In genomic region chr17:4950075-4950756, GRCh38 we compare ENCODE assay signal across 8 cellular contexts. TPM values are rescaled to one million over a fixed set of nuclear protein-coding genes. Genes with fewer than 3 reads are reported as not detected.
A peak's percentile ranks its signal among the peaks of the same experiment; 100 is the strongest.
DNase-seq lines count a peak whose midpoint lies in the region; ATAC-seq and TF ChIP-seq lines count a peak whose summit lies in the region.

No MANE protein-coding gene starts in this region.

- CTCF ChIA-PET in IMR-90 (lab: Yijun Ruan, JAX): no interaction called here

- H3K27ac ChIP-seq in IMR-90 (ENCODE audit: insufficient read depth, low read length) (peak overlapping the region; percentile 80), osteoblast (ENCODE audit: low read depth, low read length) (peak overlapping the region; percentile 17)

- ATAC-seq in IMR-90 (ENCODE audit: low read depth): peak; percentile 8
- no peak for ATAC-seq in HG03196 (IDR thresholded peaks at IDR 0.05; ENCODE audit: unreplicated experiment)

- H3K14ac ChIP-seq in IMR-90 (replicated peaks; ENCODE audit: low read depth, low read length): peak overlapping the region; percentile 92

- DNase-seq in NCI-H1436 (lab: John Stamatoyannopoulos, UW): peak; percentile 8
- no peak for DNase-seq in NCI-H1436 treated with DMSO at 0.1 percent for 48 hours (lab: John Stamatoyannopoulos, UW)
- DNase-seq in IMR-90: no peak
- DNase-seq in activated CD8-positive, alpha-beta memory T cell treated with anti-CD3 and anti-CD28 coated beads, Interleukin-2, amount 50 U/mL, for 4 hours: peak; percentile 70
- peak; percentile 37 for DNase-seq in fibroblast of villous mesenchyme (ENCODE audit: low read depth)
- DNase-seq in osteoblast (ENCODE audit: insufficient read length, low spot score, missing footprints): peak; percentile 94
- no peak for DNase-seq in DMS153 (lab: John Stamatoyannopoulos, UW)

- H3K36me3 ChIP-seq in IMR-90 (ENCODE audit: control insufficient read depth, insufficient read depth, low read length) (peaks cover 15% of the 10 kb centered on the region), osteoblast (ENCODE audit: insufficient read depth, low read length) (peaks cover 17% of the 10 kb centered on the region)

- peak overlapping the region; percentile 89 for H2BK120ac ChIP-seq in IMR-90 (ENCODE audit: low read depth, low read length)

- no peaks in the 10 kb centered on the region for H3K9me3 ChIP-seq in IMR-90 (ENCODE audit: control insufficient read depth, insufficient read depth, low read length)
- no peaks in the 10 kb centered on the region for H3K9me3 ChIP-seq in osteoblast (ENCODE audit: low read depth, low read length)

- peaks cover 33% of the 10 kb centered on the region for H4K20me1 ChIP-seq in IMR-90 (ENCODE audit: insufficient read depth, low read length)
- H4K20me1 ChIP-seq in osteoblast (ENCODE audit: insufficient read depth, low read length): peaks cover 27% of the 10 kb centered on the region

- in situ Hi-C loops in IMR-90 (cut with MboI; ENCODE audit: low sequenced_read_pairs): no loop called here

- H3K23ac ChIP-seq in IMR-90 (ENCODE audit: low read depth, low read length): peak overlapping the region; percentile 91

- H3K4ac ChIP-seq in IMR-90 (ENCODE audit: low read depth, low read length): peak overlapping the region; percentile 99

- dilution Hi-C loops in IMR-90 (cut with HindIII; ENCODE audit: low sequenced_read_pairs, unreplicated experiment): no loop called here

- peak overlapping the region; percentile 77 for H4K5ac ChIP-seq in IMR-90 (ENCODE audit: low read depth, low read length)

- peak overlapping the region; percentile 57 for H2BK5ac ChIP-seq in IMR-90 (ENCODE audit: low read depth, low read length, poor library complexity, severe bottlenecking)

- H3K27me3 ChIP-seq in IMR-90 (ENCODE audit: control insufficient read depth, insufficient read depth, low read length) (no peaks in the 10 kb centered on the region), osteoblast (ENCODE audit: insufficient read depth, low read length) (no peaks in the 10 kb centered on the region)

- H3K79me2 ChIP-seq in osteoblast (ENCODE audit: insufficient read depth, low read length): peaks cover 30% of the 10 kb centered on the region

- WGBS in IMR-90 (ENCODE audit: extremely low coverage in 2 of 2, insufficient read length in 1 of 2), 2 experiments: 6% methylated on average over 5 of the region's 52 CpGs; no CpG with 5 or more reads in 1 of the 2 experiments

- H2AFZ ChIP-seq in IMR-90 (replicated peaks; ENCODE audit: low read length, poor library complexity): peak overlapping the region; percentile 92
- H2AFZ ChIP-seq in osteoblast (ENCODE audit: low read length): peak overlapping the region; percentile 68

- H3K9ac ChIP-seq in IMR-90 (ENCODE audit: low read depth, low read length): peak overlapping the region; percentile 60

- BruUV-seq in IMR-90 (replicated peaks; lab: Mats Ljungman, UMichigan): no TSS peak

- peak overlapping the region; percentile 95 to 97 for H4K8ac ChIP-seq in IMR-90 (ENCODE audit: low read depth in 2 of 2, low read length in 2 of 2)

- H3K18ac ChIP-seq in IMR-90 (ENCODE audit: low read depth, low read length): peak overlapping the region; percentile 8

- H4K91ac ChIP-seq in IMR-90 (ENCODE audit: insufficient read depth, low read depth, low read length): peak overlapping the region; percentile 94

- TF ChIP-seq RAD21 in IMR-90 (IDR thresholded peaks at IDR 0.05; ENCODE audit: low read length): no peak

- H2BK20ac ChIP-seq in IMR-90 (ENCODE audit: low read depth, low read length): peak overlapping the region; percentile 61

- H2AK9ac ChIP-seq in IMR-90 (replicated peaks; ENCODE audit: low read depth, low read length, poor library complexity): peak overlapping the region; percentile 98

- peak overlapping the region; percentile 84 for H3K56ac ChIP-seq in IMR-90 (ENCODE audit: extremely low read depth, insufficient read depth, low read length)

- H3K9me1 ChIP-seq in IMR-90 (ENCODE audit: insufficient read depth, low read length): peaks cover 23% of the 10 kb centered on the region; the same call in 1 of the 2 replicates

- H3K4me2 ChIP-seq in IMR-90 (ENCODE audit: low read depth, low read length): peak overlapping the region; percentile 64
- peak overlapping the region; percentile 68 for H3K4me2 ChIP-seq in osteoblast (ENCODE audit: insufficient read depth, low read length)

- peaks cover 12 to 30% of the 10 kb centered on the region in 2 experiments; a peak in 3 of 4 replicates for H3K79me1 ChIP-seq in IMR-90 (ENCODE audit: low read depth in 1 of 2, low read length in 2 of 2)

- TF ChIP-seq CTCF in IMR-90 (conservative IDR thresholded peaks at IDR 0.05; ENCODE audit: low read depth, low read length) (no peak), fibroblast of villous mesenchyme (IDR thresholded peaks at IDR 0.05; ENCODE audit: insufficient read depth, low read depth, low read length) (no peak), osteoblast (IDR thresholded peaks at IDR 0.05; ENCODE audit: extremely low read depth, low read depth, low read length) (no peak)

- H2AK5ac ChIP-seq in IMR-90 (ENCODE audit: low read depth, low read length): peak overlapping the region; percentile 97

- peak overlapping the region; percentile 53; the same call in 1 of the 3 replicates for H2BK15ac ChIP-seq in IMR-90 (ENCODE audit: low read depth, low read length)

- H3K4me3 ChIP-seq in IMR-90 (ENCODE audit: insufficient read depth, low read depth, low read length) (peak overlapping the region; percentile 30), fibroblast of villous mesenchyme (ENCODE audit: low read depth, low read length) (peak overlapping the region; percentile 98), osteoblast (ENCODE audit: insufficient read depth, low read length) (peak overlapping the region; percentile 96)

- H3K4me1 ChIP-seq in IMR-90 (ENCODE audit: control insufficient read depth, insufficient read depth, low read length) (peaks cover 34% of the 10 kb centered on the region), osteoblast (ENCODE audit: insufficient read depth, low read length) (peaks cover 47% of the 10 kb centered on the region)

- intact Hi-C loops in IMR-90 (cut with micrococcal nuclease): no loop called here

- no peak for TF ChIP-seq POLR2A in IMR-90 (IDR thresholded peaks at IDR 0.05; ENCODE audit: low read depth, low read length)

- POLR2A ChIA-PET in IMR-90 (lab: Charles Lee; ENCODE audit: unreplicated experiment): interaction anchor here (0.8 to 3.5 kb wide), 3 partner anchors 16 to 117 kb away, joined by 4 to 19 read pairs (median 8); partner anchors contain the start of gene SPAG7

TF ChIP-seq in IMR-90, 13 proteins besides CTCF, POLR2A, EP300 and RAD21:
- TF ChIP-seq MAFK (IDR thresholded peaks at IDR 0.05; ENCODE audit: low read depth, low read length): no peak
- no peak for TF ChIP-seq CEBPB (IDR thresholded peaks at IDR 0.05; ENCODE audit: low read depth, low read length)
- TF ChIP-seq CHD1 (IDR thresholded peaks at IDR 0.05; ENCODE audit: low read depth, low read length): no peak

RNA-seq across cellular contexts. Expression of gene ENO3, which starts 0.7 kb away (rescaled TPM):
- 1.4 TPM in 2 replicates for total RNA-seq in IMR-90 (2012; rRNA removed)
- 4.2 and 5.1 TPM in 2 replicates for polyA plus RNA-seq in IMR-90 (2012; rRNA removed)
- 1.6 and 2.8 TPM in 2 replicates for polyA plus RNA-seq in IMR-90 (2012; cell fraction: cytosol; rRNA removed)
- 52.7 and 54.4 TPM in 2 replicates for polyA plus RNA-seq in IMR-90 (2012; cell fraction: nucleus; rRNA removed; ENCODE audit: low replicate concordance)
- 2.6 and 7.4 TPM in 2 replicates for total RNA-seq in fibroblast of villous mesenchyme
- total RNA-seq in osteoblast: 2.9 TPM in 2 replicates

RNA-seq across cellular contexts. Expression of gene PFN1, which starts 1.9 kb away (rescaled TPM):
- total RNA-seq in IMR-90 (2012; rRNA removed) (348 and 432 TPM in 2 replicates), fibroblast of villous mesenchyme (581 and 784 TPM in 2 replicates), osteoblast (347 and 425 TPM in 2 replicates)
- polyA plus RNA-seq in IMR-90 (2012; rRNA removed): 1,671 and 2,152 TPM in 2 replicates
- 2,723 and 2,770 TPM in 2 replicates for polyA plus RNA-seq in IMR-90 (2012; cell fraction: cytosol; rRNA removed)
- 690 and 857 TPM in 2 replicates for polyA plus RNA-seq in IMR-90 (2012; cell fraction: nucleus; rRNA removed; ENCODE audit: low replicate concordance)

RNA-seq across cellular contexts. Expression of gene RNF167, which starts 10.1 kb away (rescaled TPM):
- 13.1 and 13.3 TPM in 2 replicates for total RNA-seq in IMR-90 (2012; rRNA removed)
- 79.5 and 83.6 TPM in 2 replicates for polyA plus RNA-seq in IMR-90 (2012; rRNA removed)
- polyA plus RNA-seq in IMR-90 (2012; cell fraction: cytosol; rRNA removed): 41.9 and 55.4 TPM in 2 replicates
- 69.1 and 86.3 TPM in 2 replicates for polyA plus RNA-seq in IMR-90 (2012; cell fraction: nucleus; rRNA removed; ENCODE audit: low replicate concordance)
- 26.4 and 34.5 TPM in 2 replicates for total RNA-seq in fibroblast of villous mesenchyme
- total RNA-seq in osteoblast: 25.3 and 26.5 TPM in 2 replicates

RNA-seq across cellular contexts. Expression of gene SLC25A11, which starts 10.4 kb away (rescaled TPM):
- total RNA-seq in IMR-90 (2012; rRNA removed) (30.8 and 35.0 TPM in 2 replicates), fibroblast of villous mesenchyme (51.8 and 64.7 TPM in 2 replicates), osteoblast (43.6 and 47.4 TPM in 2 replicates)
- 62.2 and 68.2 TPM in 2 replicates for polyA plus RNA-seq in IMR-90 (2012; rRNA removed)
- 58.3 and 80.2 TPM in 2 replicates for polyA plus RNA-seq in IMR-90 (2012; cell fraction: cytosol; rRNA removed)
- 29.2 and 53.6 TPM in 2 replicates for polyA plus RNA-seq in IMR-90 (2012; cell fraction: nucleus; rRNA removed; ENCODE audit: low replicate concordance)

RNA-seq across cellular contexts. Expression of gene SPAG7, which starts 17.4 kb away (rescaled TPM):
- total RNA-seq in IMR-90 (2012; rRNA removed): 50.2 and 52.2 TPM in 2 replicates
- 108 and 115 TPM in 2 replicates for polyA plus RNA-seq in IMR-90 (2012; rRNA removed)
- 71.1 and 79.9 TPM in 2 replicates for polyA plus RNA-seq in IMR-90 (2012; cell fraction: cytosol; rRNA removed)
- 353 and 581 TPM in 2 replicates for polyA plus RNA-seq in IMR-90 (2012; cell fraction: nucleus; rRNA removed; ENCODE audit: low replicate concordance)
- total RNA-seq in fibroblast of villous mesenchyme: 34.5 and 39.0 TPM in 2 replicates
- total RNA-seq in osteoblast: 34.0 and 39.8 TPM in 2 replicates

Comparison
In these comparisons a context has a peak if more than half of its experiments do, and no peak if none do; other contexts are left out.
1. DNase-seq: peak in NCI-H1436 (single experiment), activated CD8-positive, alpha-beta memory T cell treated with anti-CD3 and anti-CD28 coated beads, Interleukin-2, amount 50 U/mL, for 4 hours (single experiment), fibroblast of villous mesenchyme (single experiment) and osteoblast (single experiment); none in NCI-H1436 treated with DMSO at 0.1 percent for 48 hours (single experiment), IMR-90 (single experiment) and DMS153 (single experiment).
2. H3K4me3 ChIP-seq: peak in every context shown above with its lines; median percentile 98 in fibroblast of villous mesenchyme; 96 in osteoblast; 30 in IMR-90.